In genomic region chr3:105827959-105828358, GRCh38 we compare ENCODE assay signal across 9 cellular contexts. TPM values are rescaled to one million over a fixed set of nuclear protein-coding genes. Genes with fewer than 3 reads are reported as not detected.
A peak's percentile ranks its signal among the peaks of the same experiment; 100 is the strongest.
DNase-seq lines count a peak whose midpoint lies in the region; ATAC-seq and TF ChIP-seq lines count a peak whose summit lies in the region.
"Had no signal": no experiment of that assay in that cellular context is flagged by ENCODE, and none has a peak within 500 bp of the region (broad histone marks: within the 10 kb centered on the region; RNA-seq: fewer than 3 reads in every experiment).

No MANE protein-coding gene starts in this region.

- intact Hi-C loops in spleen (cut with DNase I; ENCODE audit: low total_unique reads) = no loop called here

- H3K4me1 ChIP-seq in spleen = peaks cover 28 to 84% (median 54%) of the 10 kb centered on the region in 6 donors

- no peaks in the 10 kb centered on the region for H3K9me3 Mint-ChIP-seq in T-helper 1 cell treated with Interleukin-12 subunit alpha and Interleukin-12 subunit beta and Interleukin-4 antibody, amounts not matched to agents 30 μg/mL and 1 μg/mL, for 36 hours

- peaks cover 47% of the 10 kb centered on the region for H3K36me3 Mint-ChIP-seq in T-helper 1 cell treated with Interleukin-12 subunit alpha and Interleukin-12 subunit beta and Interleukin-4 antibody, amounts not matched to agents 30 μg/mL and 1 μg/mL, for 36 hours (ENCODE audit: low read depth)
- peaks cover 11% of the 10 kb centered on the region for H3K36me3 Mint-ChIP-seq in T-helper 17 cell (ENCODE audit: low read depth)

- peak overlapping the region; percentile 35 for H3K4me3 Mint-ChIP-seq in T-helper 1 cell treated with Interleukin-12 subunit alpha and Interleukin-12 subunit beta and Interleukin-4 antibody, amounts not matched to agents 30 μg/mL and 1 μg/mL, for 36 hours
- no peak overlapping the region for H3K4me3 Mint-ChIP-seq in T-helper 17 cell

- no peak overlapping the region for H3K4me3 ChIP-seq in spleen

- DNase-seq in T-helper 1 cell = no peak
- DNase-seq in T-helper 17 cell = no peak
- DNase-seq in glomerular visceral epithelial cell (ENCODE audit: extremely low spot score) = peak; percentile 58
- no peak for DNase-seq in spleen
- no peak for DNase-seq in occipital lobe (lab: John Stamatoyannopoulos, UW)
- DNase-seq in NCI-H128 (lab: John Stamatoyannopoulos, UW; ENCODE audit: unreplicated experiment) = no peak

- ATAC-seq in T-helper 17 cell (no peak), HG03095 (IDR thresholded peaks at IDR 0.05; ENCODE audit: unreplicated experiment) (no peak)

- H3K4me1 Mint-ChIP-seq in T-helper 1 cell treated with Interleukin-12 subunit alpha and Interleukin-12 subunit beta and Interleukin-4 antibody, amounts not matched to agents 30 μg/mL and 1 μg/mL, for 36 hours (ENCODE audit: low read depth) = peaks cover 72% of the 10 kb centered on the region
- H3K4me1 Mint-ChIP-seq in T-helper 17 cell = peaks cover 53% of the 10 kb centered on the region

- peak in 1 of 11 experiments; percentile 8 for TF ChIP-seq CTCF in spleen (IDR thresholded peaks at IDR 0.05 in 8 of 11, conservative IDR thresholded peaks at IDR 0.05 in 3 of 11)

- 73 to 93% (median 86%) methylated on average over 2 of the region's 2 CpGs for WGBS in spleen, 5 donors

- H3K27me3 Mint-ChIP-seq in T-helper 1 cell treated with Interleukin-12 subunit alpha and Interleukin-12 subunit beta and Interleukin-4 antibody, amounts not matched to agents 30 μg/mL and 1 μg/mL, for 36 hours (ENCODE audit: low read depth) = no peaks in the 10 kb centered on the region
- H3K27me3 Mint-ChIP-seq in T-helper 17 cell = no peaks in the 10 kb centered on the region

- peaks cover 0 to 17% (median 0%) of the 10 kb centered on the region in 6 donors for H3K36me3 ChIP-seq in spleen

- H3K27ac ChIP-seq in spleen = peak overlapping the region in 5 of 8 donors; percentile 1 to 75 (median 61)
- H3K27ac ChIP-seq: C4-2B had no signal

- H3K27ac Mint-ChIP-seq in T-helper 1 cell treated with Interleukin-12 subunit alpha and Interleukin-12 subunit beta and Interleukin-4 antibody, amounts not matched to agents 30 μg/mL and 1 μg/mL, for 36 hours = peak overlapping the region; percentile 99
- peak overlapping the region; percentile 66 for H3K27ac Mint-ChIP-seq in T-helper 17 cell

- H3K9me3 ChIP-seq in T-helper 17 cell (ENCODE audit: control insufficient read depth, low read length, poor library complexity, severe bottlenecking) = no peaks in the 10 kb centered on the region
- no peaks in the 10 kb centered on the region for H3K9me3 ChIP-seq in spleen

- no peak for TF ChIP-seq POLR2A in spleen (IDR thresholded peaks at IDR 0.05)

- H3K27me3 ChIP-seq in spleen (replicated peaks in 1 of 7) = no peaks in the 10 kb centered on the region

RNA-seq across cellular contexts. Expression of gene CBLB, which starts 40.9 kb away (rescaled TPM):
- total RNA-seq in T-helper 17 cell (10 to 100 TPM; 81.3 to 91.1 TPM), spleen (100 to 1,000 TPM in 1 of 7 donors, 10 to 100 TPM in 6; 65.4 to 138 (median 79.2) TPM), occipital lobe (59.6 TPM)
- polyA plus RNA-seq in spleen = 10 to 100 TPM; 13.8 to 19.5 (median 14.7) TPM
